Comparison of ENCODE assay signal across 25 cellular contexts in the genomic region with DNA sequence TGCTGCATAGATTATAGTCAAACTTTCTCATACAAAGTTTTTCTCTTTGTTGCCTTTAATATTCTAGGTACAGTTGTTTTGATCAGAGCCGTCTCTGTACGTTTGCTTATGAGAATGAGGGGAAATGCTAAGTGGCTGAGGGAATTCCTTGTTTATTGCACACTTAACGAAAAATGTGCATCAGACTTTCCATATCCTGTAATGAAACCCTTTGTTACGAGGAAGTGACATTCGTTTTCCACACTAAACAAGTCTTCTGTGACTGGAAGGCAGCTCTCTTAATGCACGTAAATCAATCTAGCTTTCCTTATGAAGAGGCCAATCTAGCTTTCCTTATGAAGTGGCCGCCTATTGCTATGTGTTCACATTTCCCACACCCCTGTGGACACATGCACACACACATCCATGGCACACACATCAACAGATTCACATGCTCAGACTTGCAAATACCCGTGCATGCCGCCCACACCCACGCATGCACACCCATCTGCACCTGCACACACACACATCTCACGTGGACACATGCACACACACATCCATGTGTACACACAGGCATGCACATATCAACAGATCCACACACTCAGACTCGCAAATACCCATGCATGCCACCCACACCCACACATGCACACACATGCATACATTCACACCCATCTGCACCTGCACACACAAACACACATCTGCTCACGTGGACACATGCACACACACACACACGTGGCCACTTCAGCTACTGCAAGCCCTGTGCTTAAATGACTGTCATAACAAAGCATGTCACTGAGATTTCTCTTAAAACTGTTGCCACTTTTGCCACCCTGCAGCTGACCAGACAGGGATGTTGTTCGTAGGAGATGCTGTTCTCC.
DNase-seq lines count a peak whose midpoint lies in the region; ATAC-seq and TF ChIP-seq lines count a peak whose summit lies in the region.
"Had no signal": no experiment of that assay in that cellular context is flagged by ENCODE, and none has a peak within 500 bp of the region (broad histone marks: within the 10 kb centered on the region; RNA-seq: fewer than 3 reads in every experiment).

No MANE protein-coding gene starts in this region.

- DNase-seq in NCI-H187 treated with DMSO at 0.1 percent for 48 hours (lab: John Stamatoyannopoulos, UW) (peak; percentile 21), NCI-H187 (lab: John Stamatoyannopoulos, UW) (no peak), left ventricle myocardium inferior (no peak), right atrium auricular region (ENCODE audit: low spot score) (no peak), dermis blood vessel endothelial cell (peak; percentile 2), vagina (ENCODE audit: extremely low spot score in 2 of 2) (no peak), thyroid gland (no peak)
- DNase-seq: 8988T; activated gamma-delta T cell; anterior cingulate cortex; CD4-positive, alpha-beta T cell; foreskin melanocyte; heart right ventricle; kidney glomerular epithelial cell; NCI-H146; NK-92 treated with Interleukin-12 subunit alpha and Interleukin-12 subunit beta, amount 100 ng/mL, for 24 hours; PC-9; Right ventricle myocardium superior; substantia nigra; upper lobe of right lung had no signal

- TF ChIP-seq POLR2A in vagina (IDR thresholded peaks at IDR 0.05) (no peak), thyroid gland (IDR thresholded peaks at IDR 0.05) (no peak)

- 70 to 73% methylated on average over 15 of the region's 15 CpGs for WGBS in thyroid gland, 2 donors

- peak overlapping the region; percentile 50 for H3K27ac ChIP-seq in left ventricle myocardium inferior (replicated peaks)
- H3K27ac ChIP-seq in right atrium auricular region, result no peak overlapping the region
- peak overlapping the region; percentile 44 for H3K27ac ChIP-seq in vagina
- no peak overlapping the region for H3K27ac ChIP-seq in thyroid gland
- H3K27ac ChIP-seq: coronary artery, PC-9, upper lobe of right lung had no signal

- no peak for TF ChIP-seq CTCF in left ventricle myocardium inferior (IDR thresholded peaks at IDR 0.05; ENCODE audit: borderline replicate concordance)
- TF ChIP-seq CTCF in right atrium auricular region (IDR thresholded peaks at IDR 0.05), result no peak
- no peak for TF ChIP-seq CTCF in vagina (IDR thresholded peaks at IDR 0.05)
- no peak for TF ChIP-seq CTCF in thyroid gland (IDR thresholded peaks at IDR 0.05)

- no peak for ATAC-seq in HG02610 (IDR thresholded peaks at IDR 0.05; ENCODE audit: unreplicated experiment)
- ATAC-seq: heart right ventricle had no signal

- intact Hi-C loops in left ventricle myocardium inferior (cut with micrococcal nuclease) (no loop called here), vagina (cut with DNase I) (no loop called here), thyroid gland (cut with DNase I) (no loop called here)

- H3K4me3 ChIP-seq in left ventricle myocardium inferior (no peak overlapping the region), right atrium auricular region (no peak overlapping the region), vagina (no peak overlapping the region), thyroid gland (replicated peaks in 1 of 3) (no peak overlapping the region)
- H3K4me3 ChIP-seq: coronary artery, GM23338, heart right ventricle, lung, PC-9, skin epidermis, upper lobe of right lung had no signal

- no peaks in the 10 kb centered on the region for H3K36me3 ChIP-seq in left ventricle myocardium inferior
- H3K36me3 ChIP-seq in right atrium auricular region, result no peaks in the 10 kb centered on the region
- H3K36me3 ChIP-seq in vagina, result no peaks in the 10 kb centered on the region
- no peaks in the 10 kb centered on the region for H3K36me3 ChIP-seq in thyroid gland
- H3K36me3 ChIP-seq: heart right ventricle, upper lobe of right lung had no signal

- H3K4me1 ChIP-seq in left ventricle myocardium inferior (peaks cover 9% of the 10 kb centered on the region), right atrium auricular region (no peaks in the 10 kb centered on the region), vagina (no peaks in the 10 kb centered on the region), thyroid gland (peaks cover 0 to 4% of the 10 kb centered on the region in 2 donors)
- H3K4me1 ChIP-seq: upper lobe of right lung had no signal

- H3K9me3 ChIP-seq in left ventricle myocardium inferior (replicated peaks) (no peaks in the 10 kb centered on the region), right atrium auricular region (no peaks in the 10 kb centered on the region), vagina (no peaks in the 10 kb centered on the region), thyroid gland (no peaks in the 10 kb centered on the region)
- H3K9me3 ChIP-seq: heart right ventricle, upper lobe of right lung had no signal

- H3K27me3 ChIP-seq in left ventricle myocardium inferior (ENCODE audit: low read depth) (peaks cover 30% of the 10 kb centered on the region), right atrium auricular region (no peaks in the 10 kb centered on the region), vagina (no peaks in the 10 kb centered on the region), thyroid gland (no peaks in the 10 kb centered on the region)
- H3K27me3 ChIP-seq: upper lobe of right lung had no signal

Comparison
In these comparisons a context has a peak if more than half of its experiments do, and no peak if none do; other contexts are left out.
1. DNase-seq: peak in NCI-H187 treated with DMSO at 0.1 percent for 48 hours (single experiment) and dermis blood vessel endothelial cell (single experiment); none in NCI-H187 (0 of 2), left ventricle myocardium inferior (single experiment), right atrium auricular region (single experiment), vagina (0 of 2) and thyroid gland (0 of 2).
2. H3K27ac ChIP-seq: peak in left ventricle myocardium inferior (single experiment) and vagina (single experiment); none in right atrium auricular region (0 of 2) and thyroid gland (0 of 3).